ENCODE assay signal across 16 cellular contexts in the genomic region with DNA sequence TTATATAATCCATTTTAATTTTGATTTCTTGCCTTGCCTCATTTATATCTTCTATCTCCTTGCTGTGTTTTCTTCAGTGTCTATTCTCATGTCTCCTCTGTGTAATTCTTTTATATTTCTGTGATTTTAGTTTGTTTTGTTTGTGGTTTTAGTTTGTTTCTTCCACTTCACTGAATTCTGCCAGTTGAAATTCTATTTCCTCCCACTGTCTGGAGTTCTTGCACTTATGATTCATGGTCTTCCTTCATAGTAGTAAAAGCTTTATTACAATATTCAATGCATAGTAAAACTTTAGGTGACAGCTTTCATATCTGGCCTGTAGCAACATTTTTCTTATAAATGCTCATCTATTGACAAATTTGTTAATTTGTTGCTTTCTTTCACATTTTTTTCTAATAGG.
A peak's percentile ranks its signal among the peaks of the same experiment; 100 is the strongest.
DNase-seq lines count a peak whose midpoint lies in the region; ATAC-seq, FAIRE-seq and TF ChIP-seq lines count a peak whose summit lies in the region.
"Had no signal": no experiment of that assay in that cellular context is flagged by ENCODE, and none has a peak within 500 bp of the region (broad histone marks: within the 10 kb centered on the region; RNA-seq: fewer than 3 reads in every experiment).

No MANE protein-coding gene starts in this region.

- ATAC-seq in GM21825 (IDR thresholded peaks at IDR 0.05; ENCODE audit: unreplicated experiment): no peak
- ATAC-seq: GM23338, K562 had no signal

- intact Hi-C loops in kidney (cut with DNase I): no loop called here

- H3K27ac ChIP-seq in smooth muscle cell (ENCODE audit: low read depth) (peak overlapping the region; percentile 30), kidney (ENCODE audit: low read depth in 2 of 2, low read length in 2 of 2) (no peak overlapping the region)
- H3K27ac ChIP-seq: PC-9 had no signal

- peak overlapping the region; percentile 36 for H3K4me2 ChIP-seq in smooth muscle cell
- H3K4me2 ChIP-seq: GM23338, PC-9 had no signal

- TF ChIP-seq CTCF in bronchial epithelial cell (IDR thresholded peaks at IDR 0.05; ENCODE audit: insufficient read depth, low read length, severe bottlenecking) (no peak), smooth muscle cell (IDR thresholded peaks at IDR 0.05; ENCODE audit: borderline replicate concordance, insufficient read depth, poor library complexity, severe bottlenecking) (no peak), kidney (IDR thresholded peaks at IDR 0.05; ENCODE audit: borderline replicate concordance, extremely low read depth, insufficient read depth) (no peak)

- no peak overlapping the region for H2AFZ ChIP-seq in smooth muscle cell (ENCODE audit: low read depth)
- H2AFZ ChIP-seq: GM23338, PC-9 had no signal

- no peaks in the 10 kb centered on the region for H4K20me1 ChIP-seq in smooth muscle cell (ENCODE audit: low read depth)

- H3K36me3 ChIP-seq in bronchial epithelial cell (ENCODE audit: control insufficient read depth, insufficient read depth, low read length) (no peaks in the 10 kb centered on the region), smooth muscle cell (ENCODE audit: low read depth) (no peaks in the 10 kb centered on the region), kidney (ENCODE audit: control insufficient read depth in 1 of 2, insufficient read depth in 2 of 2, low read length in 2 of 2) (no peaks in the 10 kb centered on the region)

- no peak for FAIRE-seq in bronchial epithelial cell (lab: Jason Lieb, UNC)
- peak; percentile 66 for FAIRE-seq in islet of Langerhans (lab: Jason Lieb, UNC)
- FAIRE-seq in kidney (lab: Jason Lieb, UNC): no peak
- FAIRE-seq: D721Med, K562 had no signal

- no peaks in the 10 kb centered on the region for H3K4me1 ChIP-seq in smooth muscle cell (ENCODE audit: low read depth)
- H3K4me1 ChIP-seq in kidney (ENCODE audit: control insufficient read depth in 1 of 2, insufficient read depth in 1 of 2, low read depth in 1 of 2, low read length in 2 of 2): no peaks in the 10 kb centered on the region

- H3K4me3 ChIP-seq in bronchial epithelial cell (ENCODE audit: low read depth, low read length) (no peak overlapping the region), smooth muscle cell (no peak overlapping the region), kidney (ENCODE audit: low read length in 2 of 2) (no peak overlapping the region)
- H3K4me3 ChIP-seq: GM23338, K562, PC-9 had no signal

- no peaks in the 10 kb centered on the region for H3F3A ChIP-seq in smooth muscle cell (ENCODE audit: low read depth)

- H3K9ac ChIP-seq in smooth muscle cell (ENCODE audit: low read depth) (no peak overlapping the region), kidney (ENCODE audit: low read length in 2 of 2) (no peak overlapping the region)

- H3K9me3 ChIP-seq in smooth muscle cell (replicated peaks; ENCODE audit: low read depth) (no peaks in the 10 kb centered on the region), kidney (ENCODE audit: control insufficient read depth in 1 of 2, low read length in 2 of 2) (no peaks in the 10 kb centered on the region)

- DNase-seq in M059J (ENCODE audit: low read depth) (peak; percentile 77), bronchial epithelial cell (ENCODE audit: low read depth) (peak; percentile 27), smooth muscle cell (lab: John Stamatoyannopoulos, UW; ENCODE audit: unreplicated experiment) (no peak), GM19238 (ENCODE audit: insufficient read length, low spot score) (no peak), kidney (no peak)
- DNase-seq: C1 segment of cervical spinal cord, NCI-H1105 treated with DMSO at 0.1 percent for 48 hours, NCI-H187, NCI-H2107, NCI-H510A treated with DMSO at 0.1 percent for 48 hours, PC-9 had no signal

- no peaks in the 10 kb centered on the region for H3K27me3 ChIP-seq in bronchial epithelial cell (ENCODE audit: control insufficient read depth, insufficient read depth, low read length)
- H3K27me3 ChIP-seq in smooth muscle cell (ENCODE audit: low read depth): no peaks in the 10 kb centered on the region

- no peaks in the 10 kb centered on the region for H3K79me2 ChIP-seq in smooth muscle cell (ENCODE audit: low read depth)

Comparison
In these comparisons a context has a peak if more than half of its experiments do, and no peak if none do; other contexts are left out.
1. DNase-seq: peak in M059J (single experiment) and bronchial epithelial cell (single experiment); none in smooth muscle cell (single experiment), GM19238 (single experiment) and kidney (single experiment).